In genomic region chr5:138438003-138438723, GRCh38 we compare ENCODE assay signal across 8 cellular contexts. TPM values are rescaled to one million over a fixed set of nuclear protein-coding genes. Genes with fewer than 3 reads are reported as not detected.
DNase-seq lines count a peak whose midpoint lies in the region; ATAC-seq and TF ChIP-seq lines count a peak whose summit lies in the region.

No MANE protein-coding gene starts in this region.

- H3K36me3 ChIP-seq in ES-I3 (ENCODE audit: insufficient read depth, low read length) (peaks cover 10% of the 10 kb centered on the region), OCI-LY3 (replicated peaks; ENCODE audit: low read depth, low read length) (peaks cover 13% of the 10 kb centered on the region)

- H3K4me3 ChIP-seq in OCI-LY3 (ENCODE audit: low read length) = peak overlapping the region; percentile 81

- H3K4me1 ChIP-seq in ES-I3 (ENCODE audit: insufficient read depth, low read length) (no peaks in the 10 kb centered on the region), OCI-LY3 (ENCODE audit: low read length) (peaks cover 10% of the 10 kb centered on the region; the same call in 1 of the 2 replicates)

- ATAC-seq in esophagus mucosa = peak; percentile 15
- ATAC-seq in GM21737 (IDR thresholded peaks at IDR 0.05; ENCODE audit: unreplicated experiment) = no peak

- no peak for TF ChIP-seq CTCF in OCI-LY3 (IDR thresholded peaks at IDR 0.05; ENCODE audit: low read depth, low read length)
- TF ChIP-seq CTCF in osteocyte (IDR thresholded peaks at IDR 0.05) = no peak

- H3K27ac ChIP-seq in OCI-LY3 (ENCODE audit: low read length) = no peak overlapping the region

- no peaks in the 10 kb centered on the region for H4K20me1 ChIP-seq in OCI-LY3 (ENCODE audit: insufficient read depth, low read length)

- no peak for DNase-seq in osteocyte (ENCODE audit: extremely low spot score, unreplicated experiment)
- no peak for DNase-seq in dermis blood vessel endothelial cell
- DNase-seq in kidney tubule cell (ENCODE audit: low spot score) = no peak
- DNase-seq in NCI-H187 treated with DMSO at 0.1 percent for 48 hours (lab: John Stamatoyannopoulos, UW) = no peak

- H2AFZ ChIP-seq in OCI-LY3 (ENCODE audit: low read depth, low read length) = no peak overlapping the region

- H3K27me3 ChIP-seq in OCI-LY3 (ENCODE audit: low read depth, low read length) = no peaks in the 10 kb centered on the region

- H3K9me3 Mint-ChIP-seq in osteocyte (ENCODE audit: unreplicated experiment) = no peaks in the 10 kb centered on the region

- peak overlapping the region; percentile 82 for H3K4me2 ChIP-seq in OCI-LY3 (ENCODE audit: low read length)

- no peaks in the 10 kb centered on the region for H3K9me3 ChIP-seq in ES-I3 (ENCODE audit: control insufficient read depth, insufficient read depth, low read length)
- H3K9me3 ChIP-seq in OCI-LY3 (ENCODE audit: insufficient read depth, low read length) = no peaks in the 10 kb centered on the region

- H3K4me1 Mint-ChIP-seq in osteocyte (ENCODE audit: unreplicated experiment) = peaks cover 20% of the 10 kb centered on the region

- no peaks in the 10 kb centered on the region for H3K79me2 ChIP-seq in OCI-LY3 (ENCODE audit: low read length)

- H3K9ac ChIP-seq in ES-I3 (ENCODE audit: low read depth, low read length) = peak overlapping the region; percentile 79
- H3K9ac ChIP-seq in OCI-LY3 (ENCODE audit: low read length) = peak overlapping the region; percentile 43; the same call in 1 of the 2 replicates

- H3K27me3 Mint-ChIP-seq in osteocyte (ENCODE audit: unreplicated experiment) = no peaks in the 10 kb centered on the region

- H3K4me3 Mint-ChIP-seq in osteocyte (ENCODE audit: unreplicated experiment) = peak overlapping the region; percentile 76

- H3K27ac Mint-ChIP-seq in osteocyte (ENCODE audit: unreplicated experiment) = peak overlapping the region; percentile 75

- H3K36me3 Mint-ChIP-seq in osteocyte (ENCODE audit: unreplicated experiment) = peaks cover 13% of the 10 kb centered on the region

RNA-seq across cellular contexts. Expression of gene REEP2, which starts 0.7 kb away (rescaled TPM):
- total RNA-seq in esophagus mucosa (0.36 TPM), osteocyte (15.4 and 18.3 TPM in 2 replicates), dermis blood vessel endothelial cell (0.68 and 1.5 TPM in 2 replicates)

RNA-seq across cellular contexts. Expression of gene EGR1, which starts 27.1 kb away (rescaled TPM):
- total RNA-seq in esophagus mucosa = 35.1 TPM
- 219 and 415 TPM in 2 replicates for total RNA-seq in osteocyte
- total RNA-seq in dermis blood vessel endothelial cell = 0.93 and 4.8 TPM in 2 replicates
